In genomic region chr1:112706505-112707216, GRCh38 we compare ENCODE assay signal across 8 cellular contexts. TPM values are rescaled to one million over a fixed set of nuclear protein-coding genes. Genes with fewer than 3 reads are reported as not detected.
DNase-seq lines count a peak whose midpoint lies in the region; ATAC-seq and TF ChIP-seq lines count a peak whose summit lies in the region.

TSS of gene RHOC (minus strand) at chr1:112707127. CDS start at chr1:112703799, 3,328 bp downstream.

- peaks cover 17% of the 10 kb centered on the region for H3K79me2 ChIP-seq in KMS-11 (ENCODE audit: insufficient read depth, low read depth)

- no peaks in the 10 kb centered on the region for H4K20me1 ChIP-seq in KMS-11 (ENCODE audit: insufficient read depth)

- H3K27ac ChIP-seq in KMS-11, result peak within 1 kb of the TSS; percentile 68; the same call in 1 of the 2 replicates
- H3K27ac ChIP-seq in WERI-Rb-1, result peak within 1 kb of the TSS; percentile 75
- peak within 1 kb of the TSS; percentile 93 for H3K27ac ChIP-seq in epithelial cell of prostate

- H3K27me3 ChIP-seq in KMS-11 (ENCODE audit: insufficient read depth, low read depth), result no peaks in the 10 kb centered on the region
- H3K27me3 ChIP-seq in WERI-Rb-1 (ENCODE audit: insufficient read depth, low read depth, severe bottlenecking), result no peaks in the 10 kb centered on the region

- H3K36me3 ChIP-seq in KMS-11 (ENCODE audit: insufficient read depth), result no peaks in the 10 kb centered on the region
- H3K36me3 ChIP-seq in WERI-Rb-1, result peaks cover 2% of the 10 kb centered on the region; the same call in 1 of the 2 replicates

- peak within 1 kb of the TSS; percentile 41 for H2AFZ ChIP-seq in KMS-11 (ENCODE audit: low read depth)

- H3K4me1 ChIP-seq in KMS-11 (ENCODE audit: low read depth, poor library complexity, severe bottlenecking), result peaks cover 18% of the 10 kb centered on the region

- peak; percentile 56 for ATAC-seq in GM21786 (IDR thresholded peaks at IDR 0.05; ENCODE audit: unreplicated experiment)

- no peaks in the 10 kb centered on the region for H3K9me3 ChIP-seq in WERI-Rb-1 (ENCODE audit: severe bottlenecking)

- CTCF ChIA-PET in activated CD8-positive, alpha-beta memory T cell treated with anti-CD3 and anti-CD28 coated beads for 36 hours (lab: Charles Lee), result interaction anchor here (1.5 to 2.3 kb wide), 2 partner anchors 10 to 32 kb away, joined by 3 to 10 read pairs; partner anchors contain the start of gene MOV10

- TF ChIP-seq CTCF in KMS-11 (conservative IDR thresholded peaks at IDR 0.05; ENCODE audit: low read depth, low read length) (no peak), WERI-Rb-1 (IDR thresholded peaks at IDR 0.05; ENCODE audit: low read depth, low read length) (no peak)

- DNase-seq in activated CD8-positive, alpha-beta memory T cell treated with anti-CD3 and anti-CD28 coated beads for 24 hours, result no peak
- DNase-seq in WERI-Rb-1 (peak; percentile 62), epithelial cell of prostate (ENCODE audit: low read depth, low spot score) (no peak), mucosa of gallbladder (ENCODE audit: low spot score) (peak; percentile 58), ureter (ENCODE audit: low spot score) (peak; percentile 71)

- H3K4me2 ChIP-seq in KMS-11, result peak within 1 kb of the TSS; percentile 92

- POLR2A ChIA-PET in activated CD8-positive, alpha-beta memory T cell treated with anti-CD3 and anti-CD28 coated beads for 36 hours (lab: Charles Lee), result no interaction called here

- H3K4me3 ChIP-seq in KMS-11 (IDR thresholded peaks at IDR 0.05; ENCODE audit: insufficient read depth, low read depth, low read length) (no peak within 1 kb of the TSS), WERI-Rb-1 (ENCODE audit: low read depth, low read length) (peak within 1 kb of the TSS; percentile 69)

- peak within 1 kb of the TSS; percentile 57; the same call in 1 of the 2 replicates for H3K9ac ChIP-seq in KMS-11

RNA-seq across cellular contexts. Expression of gene RHOC, which starts in this region (rescaled TPM):
- total RNA-seq in activated CD8-positive, alpha-beta memory T cell treated with anti-CD3 and anti-CD28 coated beads for 36 hours, result 10 to 100 TPM; 34.9 to 35.9 TPM
- total RNA-seq in mucosa of gallbladder (300 TPM), ureter (187 TPM)

Comparison
In these comparisons a context has a peak if more than half of its experiments do, and no peak if none do; other contexts are left out.
1. DNase-seq: peak in WERI-Rb-1 (single experiment), mucosa of gallbladder (single experiment) and ureter (single experiment); none in activated CD8-positive, alpha-beta memory T cell treated with anti-CD3 and anti-CD28 coated beads for 24 hours (single experiment) and epithelial cell of prostate (single experiment).
2. Peak in every context shown above with its lines, with median percentiles within 50 percentile points of each other: H3K27ac ChIP-seq.